Comparison of ENCODE assay signal across 11 cellular contexts in genomic region chr3:134803051-134803505, GRCh38. TPM values are rescaled to one million over a fixed set of nuclear protein-coding genes. Genes with fewer than 3 reads are reported as not detected.
DNase-seq lines count a peak whose midpoint lies in the region; ATAC-seq and TF ChIP-seq lines count a peak whose summit lies in the region.
"Had no signal": no experiment of that assay in that cellular context is flagged by ENCODE, and none has a peak within 500 bp of the region (broad histone marks: within the 10 kb centered on the region; RNA-seq: fewer than 3 reads in every experiment).

No MANE protein-coding gene starts in this region.

- peaks cover 36% of the 10 kb centered on the region for H3K4me1 Mint-ChIP-seq in activated CD4-positive, alpha-beta T cell treated with anti-CD3 and anti-CD28 coated beads, Interleukin-2, amount 10 ng/mL, durations not matched to agents 7 days and 5 days
- H3K4me1 Mint-ChIP-seq in osteocyte (ENCODE audit: unreplicated experiment) = peaks cover 7% of the 10 kb centered on the region

- ATAC-seq in GM21529 (IDR thresholded peaks at IDR 0.05; ENCODE audit: unreplicated experiment) (peak; percentile 78), HG03432 (IDR thresholded peaks at IDR 0.05; ENCODE audit: unreplicated experiment) (peak; percentile 63), HG03097 (IDR thresholded peaks at IDR 0.05; ENCODE audit: low FRiP score, unreplicated experiment) (no peak)
- ATAC-seq: body of pancreas, lower lobe of right lung had no signal

- H3K9me3 Mint-ChIP-seq in activated CD4-positive, alpha-beta T cell treated with anti-CD3 and anti-CD28 coated beads, Interleukin-2, amount 10 ng/mL, durations not matched to agents 7 days and 5 days = peaks cover 8% of the 10 kb centered on the region
- no peaks in the 10 kb centered on the region for H3K9me3 Mint-ChIP-seq in osteocyte (ENCODE audit: unreplicated experiment)

- H3K36me3 ChIP-seq in brain microvascular endothelial cell (replicated peaks) = no peaks in the 10 kb centered on the region
- H3K36me3 ChIP-seq: lower lobe of right lung had no signal

- H3K36me3 Mint-ChIP-seq in activated CD4-positive, alpha-beta T cell treated with anti-CD3 and anti-CD28 coated beads, Interleukin-2, amount 10 ng/mL, durations not matched to agents 7 days and 5 days (ENCODE audit: low read depth) = peaks cover 8% of the 10 kb centered on the region
- no peaks in the 10 kb centered on the region for H3K36me3 Mint-ChIP-seq in osteocyte (ENCODE audit: unreplicated experiment)

- DNase-seq in activated CD4-positive, alpha-beta T cell treated with anti-CD3 and anti-CD28 coated beads, Interleukin-2, amount 10 ng/mL, durations not matched to agents 7 days and 5 days = peak; percentile 59
- DNase-seq in activated CD4-positive, alpha-beta T cell treated with anti-CD3 and anti-CD28 coated beads for 1 hour = no peak
- peak; percentile 64 for DNase-seq in osteocyte (ENCODE audit: extremely low spot score, unreplicated experiment)
- DNase-seq in brain microvascular endothelial cell = no peak
- no peak for DNase-seq in A172 (ENCODE audit: low spot score)
- DNase-seq: body of pancreas, lower lobe of right lung, substantia nigra had no signal

- H3K27me3 ChIP-seq in brain microvascular endothelial cell (replicated peaks) = peaks cover 8% of the 10 kb centered on the region
- H3K27me3 ChIP-seq: body of pancreas had no signal

- H3K27me3 Mint-ChIP-seq in activated CD4-positive, alpha-beta T cell treated with anti-CD3 and anti-CD28 coated beads, Interleukin-2, amount 10 ng/mL, durations not matched to agents 7 days and 5 days = peaks cover 25% of the 10 kb centered on the region
- H3K27me3 Mint-ChIP-seq in osteocyte (ENCODE audit: unreplicated experiment) = peaks cover 7% of the 10 kb centered on the region

- peak overlapping the region; percentile 15 for H3K4me3 Mint-ChIP-seq in activated CD4-positive, alpha-beta T cell treated with anti-CD3 and anti-CD28 coated beads, Interleukin-2, amount 10 ng/mL, durations not matched to agents 7 days and 5 days
- H3K4me3 Mint-ChIP-seq in osteocyte (ENCODE audit: unreplicated experiment) = no peak overlapping the region

- no peak overlapping the region for H3K27ac ChIP-seq in brain microvascular endothelial cell
- H3K27ac ChIP-seq: body of pancreas, lower lobe of right lung had no signal

- H3K27ac Mint-ChIP-seq in activated CD4-positive, alpha-beta T cell treated with anti-CD3 and anti-CD28 coated beads, Interleukin-2, amount 10 ng/mL, durations not matched to agents 7 days and 5 days = peak overlapping the region; percentile 84
- H3K27ac Mint-ChIP-seq in osteocyte (ENCODE audit: unreplicated experiment) = no peak overlapping the region

- POLR2A ChIA-PET in activated CD4-positive, alpha-beta T cell treated with anti-CD3 and anti-CD28 coated beads, Interleukin-2, amount 10 ng/mL, durations not matched to agents 7 days and 5 days (lab: Charles Lee) = interaction anchor here (0.5 kb wide), 1 partner anchor 837 kb away, joined by 3 read pairs; no protein-coding TSS in a partner anchor

- H3K4me3 ChIP-seq in brain microvascular endothelial cell (ENCODE audit: low read depth, low read length) = no peak overlapping the region
- H3K4me3 ChIP-seq: body of pancreas, lower lobe of right lung had no signal

- CTCF ChIA-PET in activated CD4-positive, alpha-beta T cell treated with anti-CD3 and anti-CD28 coated beads, Interleukin-2, amount 10 ng/mL, durations not matched to agents 7 days and 5 days (lab: Charles Lee) = interaction anchor here (1.8 kb wide), 1 partner anchor 9 kb away, joined by 5 read pairs; the partner anchor contains the start of gene EPHB1

- no peak for TF ChIP-seq CTCF in osteocyte (IDR thresholded peaks at IDR 0.05)
- no peak for TF ChIP-seq CTCF in brain microvascular endothelial cell (IDR thresholded peaks at IDR 0.05; ENCODE audit: low read depth, low read length, missing control alignments)

- in situ Hi-C loops in brain microvascular endothelial cell (cut with HindIII; ENCODE audit: low pct_ligation_motif_present, low sequenced_read_pairs) = no loop called here

RNA-seq across cellular contexts. Expression of gene EPHB1, which starts 8.0 kb away (rescaled TPM):
- total RNA-seq in activated CD4-positive, alpha-beta T cell treated with anti-CD3 and anti-CD28 coated beads, Interleukin-2, amount 10 ng/mL, durations not matched to agents 7 days and 5 days = 1 to 10 TPM; 1.2 to 1.8 TPM
- total RNA-seq in osteocyte = 0.75 and 1.1 TPM in 2 replicates
- total RNA-seq in A172 (2014; rRNA removed; shearing (Covaris generic)) = not detected in 2 replicates

Comparison
In these comparisons a context has a peak if more than half of its experiments do, and no peak if none do; other contexts are left out.
1. DNase-seq: peak in activated CD4-positive, alpha-beta T cell treated with anti-CD3 and anti-CD28 coated beads, Interleukin-2, amount 10 ng/mL, durations not matched to agents 7 days and 5 days (single experiment) and osteocyte (single experiment); none in activated CD4-positive, alpha-beta T cell treated with anti-CD3 and anti-CD28 coated beads for 1 hour (single experiment), brain microvascular endothelial cell (single experiment) and A172 (single experiment).